Comparison of ENCODE assay signal across 1 cellular context in genomic region chr12:50241178-50241577, GRCh38.
TF ChIP-seq lines count a peak whose summit lies in the region.

No MANE protein-coding gene starts in this region.

TF ChIP-seq in HepG2, 621 proteins besides CTCF, POLR2A, EP300 and RAD21 (continued from another document and continues in another):
- no peak for TF ChIP-seq ZNF513 (CRISPR knock-in tag; conservative IDR thresholded peaks at IDR 0.05)
- TF ChIP-seq, protein P1, sequence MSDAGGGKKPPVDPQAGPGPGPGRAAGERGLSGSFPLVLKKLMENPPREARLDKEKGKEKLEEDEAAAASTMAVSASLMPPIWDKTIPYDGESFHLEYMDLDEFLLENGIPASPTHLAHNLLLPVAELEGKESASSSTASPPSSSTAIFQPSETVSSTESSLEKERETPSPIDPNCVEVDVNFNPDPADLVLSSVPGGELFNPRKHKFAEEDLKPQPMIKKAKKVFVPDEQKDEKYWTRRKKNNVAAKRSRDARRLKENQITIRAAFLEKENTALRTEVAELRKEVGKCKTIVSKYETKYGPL (CRISPR knock-in tag; IDR thresholded peaks at IDR 0.05), result no peak
- no peak for TF ChIP-seq AHDC1 (CRISPR knock-in tag; IDR thresholded peaks at IDR 0.05; ENCODE audit: borderline replicate concordance)
- TF ChIP-seq ZNF709 (CRISPR knock-in tag; IDR thresholded peaks at IDR 0.05), result no peak
- TF ChIP-seq HNRNPUL1 (IDR thresholded peaks at IDR 0.05; ENCODE audit: low read depth, low read length), result 0 out of 2 replicates have a peak, but pooled peaks have one; percentile 26
- TF ChIP-seq USF2 (IDR thresholded peaks at IDR 0.05; ENCODE audit: low read depth, low read length), result no peak
- no peak for TF ChIP-seq USF2 (CRISPR knock-in tag; IDR thresholded peaks at IDR 0.05; ENCODE audit: borderline replicate concordance)
- TF ChIP-seq ZFP36L1 (CRISPR knock-in tag; IDR thresholded peaks at IDR 0.05), result no peak
- TF ChIP-seq ZNF788 (CRISPR knock-in tag; IDR thresholded peaks at IDR 0.05; ENCODE audit: borderline replicate concordance), result no peak
- TF ChIP-seq CREBL2 (CRISPR knock-in tag; IDR thresholded peaks at IDR 0.05; ENCODE audit: borderline replicate concordance), result no peak
- no peak for TF ChIP-seq CENPBD1 (CRISPR knock-in tag; IDR thresholded peaks at IDR 0.05; ENCODE audit: borderline replicate concordance, low read depth)
- TF ChIP-seq PRDM15 (CRISPR knock-in tag; IDR thresholded peaks at IDR 0.05), result no peak
- no peak for TF ChIP-seq XBP1 (CRISPR knock-in tag; IDR thresholded peaks at IDR 0.05)
- TF ChIP-seq ZNF766 (CRISPR knock-in tag; IDR thresholded peaks at IDR 0.05; ENCODE audit: borderline replicate concordance), result no peak
- no peak for TF ChIP-seq SRY (CRISPR knock-in tag; IDR thresholded peaks at IDR 0.05)
- TF ChIP-seq FOSL1 (CRISPR knock-in tag; IDR thresholded peaks at IDR 0.05; ENCODE audit: borderline replicate concordance), result no peak
- TF ChIP-seq KDM3A (CRISPR knock-in tag; IDR thresholded peaks at IDR 0.05; ENCODE audit: low read depth), result no peak
- TF ChIP-seq, protein P2, sequence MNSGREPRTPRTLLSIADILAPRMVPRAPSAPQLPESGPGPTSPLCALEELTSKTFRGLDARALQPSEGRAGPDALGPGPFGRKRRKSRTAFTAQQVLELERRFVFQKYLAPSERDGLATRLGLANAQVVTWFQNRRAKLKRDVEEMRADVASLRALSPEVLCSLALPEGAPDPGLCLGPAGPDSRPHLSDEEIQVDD (CRISPR knock-in tag; IDR thresholded peaks at IDR 0.05; ENCODE audit: borderline replicate concordance), result no peak
- TF ChIP-seq NR2F6 (IDR thresholded peaks at IDR 0.05), result peak; percentile 50; the same call in 1 of the 2 replicates
- peak; percentile 42; the same call in 1 of the 2 replicates for TF ChIP-seq NR2F6 (CRISPR knock-in tag; IDR thresholded peaks at IDR 0.05)
- TF ChIP-seq, protein P3, sequence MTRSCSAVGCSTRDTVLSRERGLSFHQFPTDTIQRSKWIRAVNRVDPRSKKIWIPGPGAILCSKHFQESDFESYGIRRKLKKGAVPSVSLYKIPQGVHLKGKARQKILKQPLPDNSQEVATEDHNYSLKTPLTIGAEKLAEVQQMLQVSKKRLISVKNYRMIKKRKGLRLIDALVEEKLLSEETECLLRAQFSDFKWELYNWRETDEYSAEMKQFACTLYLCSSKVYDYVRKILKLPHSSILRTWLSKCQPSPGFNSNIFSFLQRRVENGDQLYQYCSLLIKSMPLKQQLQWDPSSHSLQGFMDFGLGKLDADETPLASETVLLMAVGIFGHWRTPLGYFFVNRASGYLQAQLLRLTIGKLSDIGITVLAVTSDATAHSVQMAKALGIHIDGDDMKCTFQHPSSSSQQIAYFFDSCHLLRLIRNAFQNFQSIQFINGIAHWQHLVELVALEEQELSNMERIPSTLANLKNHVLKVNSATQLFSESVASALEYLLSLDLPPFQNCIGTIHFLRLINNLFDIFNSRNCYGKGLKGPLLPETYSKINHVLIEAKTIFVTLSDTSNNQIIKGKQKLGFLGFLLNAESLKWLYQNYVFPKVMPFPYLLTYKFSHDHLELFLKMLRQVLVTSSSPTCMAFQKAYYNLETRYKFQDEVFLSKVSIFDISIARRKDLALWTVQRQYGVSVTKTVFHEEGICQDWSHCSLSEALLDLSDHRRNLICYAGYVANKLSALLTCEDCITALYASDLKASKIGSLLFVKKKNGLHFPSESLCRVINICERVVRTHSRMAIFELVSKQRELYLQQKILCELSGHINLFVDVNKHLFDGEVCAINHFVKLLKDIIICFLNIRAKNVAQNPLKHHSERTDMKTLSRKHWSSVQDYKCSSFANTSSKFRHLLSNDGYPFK (CRISPR knock-in tag; IDR thresholded peaks at IDR 0.05; ENCODE audit: borderline replicate concordance), result no peak
- TF ChIP-seq HOXA3 (CRISPR knock-in tag; IDR thresholded peaks at IDR 0.05), result no peak
- TF ChIP-seq, protein P4, sequence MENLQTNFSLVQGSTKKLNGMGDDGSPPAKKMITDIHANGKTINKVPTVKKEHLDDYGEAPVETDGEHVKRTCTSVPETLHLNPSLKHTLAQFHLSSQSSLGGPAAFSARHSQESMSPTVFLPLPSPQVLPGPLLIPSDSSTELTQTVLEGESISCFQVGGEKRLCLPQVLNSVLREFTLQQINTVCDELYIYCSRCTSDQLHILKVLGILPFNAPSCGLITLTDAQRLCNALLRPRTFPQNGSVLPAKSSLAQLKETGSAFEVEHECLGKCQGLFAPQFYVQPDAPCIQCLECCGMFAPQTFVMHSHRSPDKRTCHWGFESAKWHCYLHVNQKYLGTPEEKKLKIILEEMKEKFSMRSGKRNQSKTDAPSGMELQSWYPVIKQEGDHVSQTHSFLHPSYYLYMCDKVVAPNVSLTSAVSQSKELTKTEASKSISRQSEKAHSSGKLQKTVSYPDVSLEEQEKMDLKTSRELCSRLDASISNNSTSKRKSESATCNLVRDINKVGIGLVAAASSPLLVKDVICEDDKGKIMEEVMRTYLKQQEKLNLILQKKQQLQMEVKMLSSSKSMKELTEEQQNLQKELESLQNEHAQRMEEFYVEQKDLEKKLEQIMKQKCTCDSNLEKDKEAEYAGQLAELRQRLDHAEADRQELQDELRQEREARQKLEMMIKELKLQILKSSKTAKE (CRISPR knock-in tag; IDR thresholded peaks at IDR 0.05; ENCODE audit: borderline replicate concordance), result no peak
- no peak for TF ChIP-seq YEATS4 (CRISPR knock-in tag; IDR thresholded peaks at IDR 0.05; ENCODE audit: borderline replicate concordance)
- TF ChIP-seq ZNF34 (CRISPR knock-in tag; IDR thresholded peaks at IDR 0.05; ENCODE audit: borderline replicate concordance), result no peak
- no peak for TF ChIP-seq ZNF432 (CRISPR knock-in tag; IDR thresholded peaks at IDR 0.05; ENCODE audit: borderline replicate concordance)
